In the genomic region with DNA sequence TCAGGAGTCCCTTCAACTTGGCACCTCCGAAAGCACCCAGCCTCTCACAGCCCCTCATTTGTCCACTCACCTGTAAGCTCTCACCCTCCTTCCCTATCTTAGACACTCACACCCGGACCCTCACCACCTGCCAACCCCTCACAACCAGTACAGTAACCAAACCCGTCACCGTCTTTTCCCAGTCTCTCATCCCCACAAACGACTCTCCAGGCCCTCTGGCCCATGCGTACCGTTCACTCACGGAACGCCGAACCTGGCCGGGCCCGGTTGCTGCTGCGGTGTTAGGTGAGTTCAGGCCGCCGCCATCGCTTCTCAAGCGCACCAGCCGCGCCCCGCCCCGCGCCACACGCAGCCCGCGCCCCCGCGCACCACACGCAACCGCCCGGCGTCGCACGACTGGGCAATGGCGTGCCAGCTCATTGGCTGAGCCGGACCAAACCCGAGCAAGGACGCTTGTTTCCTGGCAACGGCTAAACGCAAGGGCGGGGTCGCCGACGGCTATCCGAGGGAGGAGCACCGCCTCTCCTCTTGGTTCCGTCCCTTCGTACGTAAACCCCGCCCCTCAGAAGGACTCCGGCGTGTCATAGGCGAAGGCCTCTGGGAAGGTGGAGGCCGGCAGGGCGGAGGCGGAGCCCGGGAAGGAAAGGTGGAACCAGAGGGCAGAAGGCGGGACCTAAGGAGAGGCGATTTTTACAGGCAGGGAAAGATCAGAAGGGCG, we compare ENCODE assay signal across 8 cellular contexts. TPM values are rescaled to one million over a fixed set of nuclear protein-coding genes. Genes with fewer than 3 reads are reported as not detected.
A peak's percentile ranks its signal among the peaks of the same experiment; 100 is the strongest.
DNase-seq lines count a peak whose midpoint lies in the region; ATAC-seq and TF ChIP-seq lines count a peak whose summit lies in the region.

A gene (minus strand): TSS at position 323 of the 718 bp plus-strand sequence. CDS start 10,120 bp downstream, outside the sequence.

- no peak for TF ChIP-seq CTCF in GM20000 (IDR thresholded peaks at IDR 0.05; ENCODE audit: extremely low read depth, missing control alignments)

- H3K9me3 Mint-ChIP-seq in CD8-positive, alpha-beta memory T cell: no peaks in the 10 kb centered on the region
- no peaks in the 10 kb centered on the region for H3K9me3 Mint-ChIP-seq in effector memory CD8-positive, alpha-beta T cell

- peaks cover 0 to 11% (median 2%) of the 10 kb centered on the region in 3 donors for H3K36me3 Mint-ChIP-seq in CD8-positive, alpha-beta memory T cell
- H3K36me3 Mint-ChIP-seq in effector memory CD8-positive, alpha-beta T cell (ENCODE audit: insufficient read depth): peaks cover 12% of the 10 kb centered on the region

- H3K27ac Mint-ChIP-seq in CD8-positive, alpha-beta memory T cell: peak within 1 kb of the TSS; percentile 86 to 100 (median 98)
- peak within 1 kb of the TSS; percentile 91 to 94 for H3K27ac Mint-ChIP-seq in effector memory CD8-positive, alpha-beta T cell

- no peaks in the 10 kb centered on the region for H3K36me3 ChIP-seq in CD8-positive, alpha-beta memory T cell (ENCODE audit: insufficient read depth, low read length)

- peaks cover 0 to 7% of the 10 kb centered on the region in 2 donors for H3K27me3 Mint-ChIP-seq in CD8-positive, alpha-beta memory T cell
- no peaks in the 10 kb centered on the region for H3K27me3 Mint-ChIP-seq in effector memory CD8-positive, alpha-beta T cell

- H3K4me1 Mint-ChIP-seq in CD8-positive, alpha-beta memory T cell: peaks cover 39 to 57% (median 52%) of the 10 kb centered on the region in 3 donors
- H3K4me1 Mint-ChIP-seq in effector memory CD8-positive, alpha-beta T cell (ENCODE audit: low read depth in 2 of 2): peaks cover 33 to 51% of the 10 kb centered on the region in 2 donors

- POLR2A ChIA-PET in CD8-positive, alpha-beta memory T cell (lab: Charles Lee): interaction anchor here (0.5 to 1.0 kb wide), 4 partner anchors 370 to 1752 kb away, joined by 3 to 6 read pairs (median 4); a partner anchor contains a TSS

- no peaks in the 10 kb centered on the region for H3K9me3 ChIP-seq in CD8-positive, alpha-beta memory T cell (ENCODE audit: low read length)

- peak; percentile 98 to 100 (median 99) for DNase-seq in CD8-positive, alpha-beta memory T cell
- DNase-seq in GM20000 (ENCODE audit: low spot score): peak; percentile 97
- DNase-seq in HT-29 (ENCODE audit: low spot score): peak; percentile 100
- DNase-seq in NOMO-1 (lab: John Stamatoyannopoulos, UW; ENCODE audit: unreplicated experiment in 2 of 2): peak; percentile 100
- peak; percentile 98 to 99 for DNase-seq in activated CD8-positive, alpha-beta memory T cell treated with anti-CD3 and anti-CD28 coated beads for 4 hours (ENCODE audit: low read depth in 2 of 2)
- DNase-seq in effector memory CD8-positive, alpha-beta T cell: peak; percentile 99
- peak; percentile 99 for DNase-seq in medulla oblongata (ENCODE audit: extremely low spot score)
- peak; percentile 99 for DNase-seq in stimulated activated CD8-positive, alpha-beta memory T cell treated with anti-CD3 and anti-CD28 coated beads, Interleukin-12 subunit alpha, Interleukin-12 subunit beta, amount 100 ng/mL, for 24 hours (ENCODE audit: extremely low read depth)

- H3K27ac ChIP-seq in CD8-positive, alpha-beta memory T cell (ENCODE audit: low read depth, low read length): peak within 1 kb of the TSS; percentile 77

- H3K27me3 ChIP-seq in CD8-positive, alpha-beta memory T cell (ENCODE audit: insufficient read depth, low read length, poor library complexity, severe bottlenecking): no peaks in the 10 kb centered on the region

- peak; percentile 86 for ATAC-seq in effector memory CD8-positive, alpha-beta T cell (replicated peaks)

- H3K4me3 Mint-ChIP-seq in CD8-positive, alpha-beta memory T cell: peak within 1 kb of the TSS; percentile 93 to 100 (median 99)
- H3K4me3 Mint-ChIP-seq in effector memory CD8-positive, alpha-beta T cell: peak within 1 kb of the TSS; percentile 86 to 89

- peaks cover 28% of the 10 kb centered on the region for H3K4me1 ChIP-seq in CD8-positive, alpha-beta memory T cell (ENCODE audit: insufficient read depth, low read length)

- H3K4me3 ChIP-seq in CD8-positive, alpha-beta memory T cell (ENCODE audit: low read length): peak within 1 kb of the TSS; percentile 97

- CTCF ChIA-PET in CD8-positive, alpha-beta memory T cell (lab: Charles Lee): interaction anchor here (1.1 to 1.7 kb wide), 2 partner anchors 16 to 26 kb away, joined by 3 to 9 read pairs; no protein-coding TSS in a partner anchor

RNA-seq across cellular contexts. Expression of the gene that starts here (rescaled TPM):
- total RNA-seq in CD8-positive, alpha-beta memory T cell: 10 to 100 TPM; 20.2 to 20.6 TPM
- 16.4 TPM for polyA plus RNA-seq in CD8-positive, alpha-beta memory T cell
- total RNA-seq in HT-29 (2014; rRNA removed; shearing (Covaris generic)): 98.4 and 136 TPM in 2 replicates

Comparison
In these comparisons a context has a peak if more than half of its experiments do, and no peak if none do; other contexts are left out.
1. Peak in every context shown above with its lines: DNase-seq, ATAC-seq, H3K4me3 ChIP-seq and H3K27ac ChIP-seq.